In the genomic region with DNA sequence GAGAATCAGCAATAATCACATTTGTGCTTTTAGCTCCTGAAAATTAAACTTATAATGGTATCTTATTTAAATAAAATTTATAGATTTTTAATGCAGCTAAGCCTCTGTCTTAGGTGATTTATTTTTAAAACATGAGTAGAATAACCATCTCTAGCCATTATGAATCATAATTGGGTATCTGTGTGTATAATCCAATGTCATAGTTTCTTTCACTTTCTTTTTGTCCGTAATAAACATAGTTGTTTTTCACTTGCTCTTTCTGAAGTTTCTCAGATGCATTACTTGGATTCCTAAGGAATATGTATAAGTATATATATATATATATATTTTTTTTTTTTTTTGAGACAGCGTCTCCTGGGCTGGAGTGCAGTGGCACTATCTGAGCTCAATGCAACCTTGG, we compare ENCODE assay signal across 22 cellular contexts.
A peak's percentile ranks its signal among the peaks of the same experiment; 100 is the strongest.
DNase-seq lines count a peak whose midpoint lies in the region; ATAC-seq, FAIRE-seq and TF ChIP-seq lines count a peak whose summit lies in the region.
"Had no signal": no experiment of that assay in that cellular context is flagged by ENCODE, and none has a peak within 500 bp of the region (broad histone marks: within the 10 kb centered on the region; RNA-seq: fewer than 3 reads in every experiment).

No MANE protein-coding gene starts in this region.

- no peak for ATAC-seq in A549
- ATAC-seq in GM18868 (IDR thresholded peaks at IDR 0.05; ENCODE audit: unreplicated experiment) = peak; percentile 41
- 0 out of 3 replicates have a peak, but pooled peaks have one; percentile 41 for ATAC-seq in RWPE2 (ENCODE audit: low read depth)
- ATAC-seq in HG03175 (IDR thresholded peaks at IDR 0.05; ENCODE audit: unreplicated experiment) = no peak

- no peak for TF ChIP-seq RAD21 in A549 (conservative IDR thresholded peaks at IDR 0.05 in 1 of 2, IDR thresholded peaks at IDR 0.05 in 1 of 2)

- no peak for DNase-seq in A549 (ENCODE audit: low read depth in 1 of 2, low spot score in 1 of 2)
- no peak for DNase-seq in MG63
- no peak for DNase-seq in RWPE2 (ENCODE audit: low spot score)
- no peak for DNase-seq in NCI-H2081 (lab: John Stamatoyannopoulos, UW)
- DNase-seq in head of caudate nucleus = no peak
- DNase-seq: CD4-positive, alpha-beta T cell; KBM-7; NCI-H1048; NCI-H1417; NCI-H187; NCI-H2171 treated with DMSO at 0.1 percent for 48 hours; NCI-H524; NCI-H748 treated with DMSO at 0.1 percent for 48 hours; NK-92 treated with Interleukin-12 subunit alpha and Interleukin-12 subunit beta, amount 100 ng/mL, for 24 hours; Peyer's patch; SJCRH30; T-helper 1 cell had no signal

- TF ChIP-seq POLR2A in A549 (IDR thresholded peaks at IDR 0.05; ENCODE audit: low read length) = no peak

- POLR2A ChIA-PET in A549 (lab: Yijun Ruan, JAX) = no interaction called here

- H3K9me3 ChIP-seq in A549 (no peaks in the 10 kb centered on the region), MG63 (no peaks in the 10 kb centered on the region), RWPE2 (ENCODE audit: severe bottlenecking) (no peaks in the 10 kb centered on the region)
- H3K9me3 ChIP-seq: BLaER1, SJCRH30 had no signal

- H3K4me1 ChIP-seq in A549 = no peaks in the 10 kb centered on the region
- H3K4me1 ChIP-seq in RWPE2 (ENCODE audit: insufficient read depth, poor library complexity, severe bottlenecking) = peaks cover 9% of the 10 kb centered on the region
- H3K4me1 ChIP-seq: Peyer's patch, SJCRH30 had no signal

- H3K27me3 ChIP-seq in MG63 = no peaks in the 10 kb centered on the region
- H3K27me3 ChIP-seq in RWPE2 (ENCODE audit: insufficient read depth, poor library complexity, severe bottlenecking) = no peaks in the 10 kb centered on the region
- H3K27me3 ChIP-seq: BLaER1, Peyer's patch, SJCRH30 had no signal

- H3K4me3 ChIP-seq in A549 = no peak overlapping the region
- peak overlapping the region; percentile 32 for H3K4me3 ChIP-seq in MG63
- peak overlapping the region; percentile 3 for H3K4me3 ChIP-seq in RWPE2 (ENCODE audit: severe bottlenecking)
- H3K4me3 ChIP-seq: BLaER1, Peyer's patch, SJCRH30 had no signal

- H3K4me2 ChIP-seq in A549 = peak overlapping the region; percentile 44
- H3K4me2 ChIP-seq: BLaER1 had no signal

- CTCF ChIA-PET in A549 (lab: Yijun Ruan, JAX) = no interaction called here

- H3K36me3 ChIP-seq in MG63 = no peaks in the 10 kb centered on the region
- H3K36me3 ChIP-seq in RWPE2 (ENCODE audit: low read depth) = no peaks in the 10 kb centered on the region
- H3K36me3 ChIP-seq: BLaER1, Peyer's patch, SJCRH30 had no signal

- intact Hi-C loops in head of caudate nucleus (cut with DNase I) = no loop called here

- H3K27ac ChIP-seq in A549 (no peak overlapping the region), RWPE2 (ENCODE audit: poor library complexity, severe bottlenecking) (no peak overlapping the region)
- H3K27ac ChIP-seq: BLaER1, Peyer's patch, SJCRH30 had no signal

- no peak for TF ChIP-seq EP300 in A549 (IDR thresholded peaks at IDR 0.05)

- FAIRE-seq in A549 (lab: Jason Lieb, UNC) = no peak
- FAIRE-seq: D721Med, H1 had no signal

- WGBS in A549 (ENCODE audit: missing lambda C conversion rate) = 3% methylated on average over 2 of the region's 2 CpGs

- no peak for TF ChIP-seq CTCF in A549 (IDR thresholded peaks at IDR 0.05)
- no peak for TF ChIP-seq CTCF in RWPE2 (IDR thresholded peaks at IDR 0.05; ENCODE audit: poor library complexity, severe bottlenecking)

TF ChIP-seq in A549, 52 proteins besides CTCF, POLR2A, EP300 and RAD21:
- no peak for TF ChIP-seq HOXB13 (CRISPR knock-in tag; IDR thresholded peaks at IDR 0.05; ENCODE audit: low read depth)

Comparison
In these comparisons a context has a peak if more than half of its experiments do, and no peak if none do; other contexts are left out.
1. ATAC-seq: peak in GM18868 (single experiment) and RWPE2 (single experiment); none in A549 (0 of 2) and HG03175 (single experiment).